In genomic region chr7:27156901-27157716, GRCh38 we compare ENCODE assay signal across 7 cellular contexts. TPM values are rescaled to one million over a fixed set of nuclear protein-coding genes. Genes with fewer than 3 reads are reported as not detected.
A peak's percentile ranks its signal among the peaks of the same experiment; 100 is the strongest.
DNase-seq lines count a peak whose midpoint lies in the region; ATAC-seq and TF ChIP-seq lines count a peak whose summit lies in the region.
"Had no signal": no experiment of that assay in that cellular context is flagged by ENCODE, and none has a peak within 500 bp of the region (broad histone marks: within the 10 kb centered on the region; RNA-seq: fewer than 3 reads in every experiment).

No MANE protein-coding gene starts in this region.

- no peak overlapping the region for H3K27ac ChIP-seq in heart right ventricle
- no peak overlapping the region for H3K27ac ChIP-seq in urinary bladder (ENCODE audit: low read depth)
- H3K27ac ChIP-seq: cardiac muscle cell had no signal

- H3K36me3 ChIP-seq in heart right ventricle (peaks cover 0 to 8% (median 0%) of the 10 kb centered on the region in 9 donors), urinary bladder (ENCODE audit: insufficient read depth) (no peaks in the 10 kb centered on the region)
- H3K36me3 ChIP-seq: cardiac muscle cell had no signal

- intact Hi-C loops in Right ventricle myocardium inferior (cut with DNase I) (no loop called here), heart right ventricle (cut with DNase I) (loop anchor here in 5 of 10 donors (5.0 to 10.0 kb wide), 5 partner anchors 302 to 1302 kb away; no protein-coding TSS in a partner anchor)

- peaks cover 5 to 78% (median 28%) of the 10 kb centered on the region in 9 donors for H3K4me1 ChIP-seq in heart right ventricle
- no peaks in the 10 kb centered on the region for H3K4me1 ChIP-seq in urinary bladder (ENCODE audit: insufficient read depth)

- peaks cover 80 to 100% (median 100%) of the 10 kb centered on the region in 7 donors for H3K27me3 ChIP-seq in heart right ventricle

- 8% methylated on average over 29 to 32 of the region's 32 CpGs for WGBS in heart right ventricle, 2 donors
- WGBS in urinary bladder = 35% methylated on average over 32 of the region's 32 CpGs

- H3K4me3 ChIP-seq in heart right ventricle (peak overlapping the region in 2 of 10 donors; percentile 23 to 35), urinary bladder (ENCODE audit: low read depth, low read length) (peak overlapping the region; percentile 62)
- H3K4me3 ChIP-seq: cardiac muscle cell had no signal

- peak; percentile 11 for DNase-seq in Right ventricle myocardium inferior (ENCODE audit: missing footprints)
- DNase-seq in heart right ventricle = no peak
- DNase-seq in islet precursor cell = peak; percentile 41
- no peak for DNase-seq in effector CD8-positive, alpha-beta T cell (lab: John Stamatoyannopoulos, UW)
- DNase-seq in NOMO-1 (lab: John Stamatoyannopoulos, UW; ENCODE audit: unreplicated experiment in 2 of 2) = no peak

- no peaks in the 10 kb centered on the region for H3K9me3 ChIP-seq in heart right ventricle

- TF ChIP-seq CTCF in heart right ventricle (IDR thresholded peaks at IDR 0.05) = no peak

- no peak for ATAC-seq in Right ventricle myocardium inferior
- no peak for ATAC-seq in heart right ventricle

RNA-seq across cellular contexts. Expression of gene HOXA7, which starts 0.6 kb away (rescaled TPM):
- not detected for total RNA-seq in Right ventricle myocardium inferior
- total RNA-seq in heart right ventricle = not detected
- under 1 TPM in 1 of 2 donors, not detected in 1; 0.04 TPM for polyA plus RNA-seq in heart right ventricle
- total RNA-seq in urinary bladder = 3.7 TPM
- 14.2 TPM for polyA plus RNA-seq in urinary bladder
- total RNA-seq: cardiac muscle cell had no signal
- polyA plus RNA-seq: cardiac muscle cell had no signal

RNA-seq across cellular contexts. Expression of gene HOXA3, which starts 4.7 kb away (rescaled TPM):
- not detected for total RNA-seq in Right ventricle myocardium inferior
- 1 to 10 TPM in 1 of 10 donors, under 1 TPM in 7, not detected in 2; 0.11 to 1.5 (median 0.22) TPM for total RNA-seq in heart right ventricle
- under 1 TPM; 0.35 to 0.37 TPM for polyA plus RNA-seq in heart right ventricle
- 9.0 TPM for total RNA-seq in urinary bladder
- polyA plus RNA-seq in urinary bladder = 11.4 TPM

RNA-seq across cellular contexts. Expression of gene HOXA9, which starts 8.2 kb away (rescaled TPM):
- total RNA-seq in Right ventricle myocardium inferior = not detected
- total RNA-seq in heart right ventricle = not detected
- not detected for polyA plus RNA-seq in heart right ventricle
- total RNA-seq in urinary bladder = 19.8 TPM
- polyA plus RNA-seq in urinary bladder = 20.5 TPM
- total RNA-seq: cardiac muscle cell had no signal
- polyA plus RNA-seq: cardiac muscle cell had no signal

RNA-seq across cellular contexts. Expression of gene HOXA6, which starts 9.5 kb away (rescaled TPM):
- not detected for total RNA-seq in Right ventricle myocardium inferior
- not detected for total RNA-seq in heart right ventricle
- not detected for polyA plus RNA-seq in heart right ventricle
- total RNA-seq in urinary bladder = 8.4 TPM
- 4.4 TPM for polyA plus RNA-seq in urinary bladder
- total RNA-seq: cardiac muscle cell had no signal
- polyA plus RNA-seq: cardiac muscle cell had no signal

RNA-seq across cellular contexts. Expression of gene HOXA5, which starts 13.6 kb away (rescaled TPM):
- total RNA-seq in Right ventricle myocardium inferior (not detected), heart right ventricle (under 1 TPM in 3 of 10 donors, not detected in 7; 0.21 to 0.95 (median 0.28) TPM), urinary bladder (12.5 TPM)
- polyA plus RNA-seq in heart right ventricle (under 1 TPM in 1 of 2 donors, not detected in 1; 0.09 TPM), urinary bladder (9.9 TPM)
- total RNA-seq: cardiac muscle cell had no signal
- polyA plus RNA-seq: cardiac muscle cell had no signal

Comparison
In these comparisons a context has a peak if more than half of its experiments do, and no peak if none do; other contexts are left out.
1. DNase-seq: peak in Right ventricle myocardium inferior (single experiment) and islet precursor cell (single experiment); none in heart right ventricle (0 of 2), effector CD8-positive, alpha-beta T cell (single experiment) and NOMO-1 (0 of 2).
2. RNA of gene HOXA9, which starts 8.2 kb away (total RNA-seq): 19.8 TPM in urinary bladder (single experiment); not detected in Right ventricle myocardium inferior (single experiment) and not detected in heart right ventricle; every median in the first group is over 10 times any median in the second.